In the genomic region with DNA sequence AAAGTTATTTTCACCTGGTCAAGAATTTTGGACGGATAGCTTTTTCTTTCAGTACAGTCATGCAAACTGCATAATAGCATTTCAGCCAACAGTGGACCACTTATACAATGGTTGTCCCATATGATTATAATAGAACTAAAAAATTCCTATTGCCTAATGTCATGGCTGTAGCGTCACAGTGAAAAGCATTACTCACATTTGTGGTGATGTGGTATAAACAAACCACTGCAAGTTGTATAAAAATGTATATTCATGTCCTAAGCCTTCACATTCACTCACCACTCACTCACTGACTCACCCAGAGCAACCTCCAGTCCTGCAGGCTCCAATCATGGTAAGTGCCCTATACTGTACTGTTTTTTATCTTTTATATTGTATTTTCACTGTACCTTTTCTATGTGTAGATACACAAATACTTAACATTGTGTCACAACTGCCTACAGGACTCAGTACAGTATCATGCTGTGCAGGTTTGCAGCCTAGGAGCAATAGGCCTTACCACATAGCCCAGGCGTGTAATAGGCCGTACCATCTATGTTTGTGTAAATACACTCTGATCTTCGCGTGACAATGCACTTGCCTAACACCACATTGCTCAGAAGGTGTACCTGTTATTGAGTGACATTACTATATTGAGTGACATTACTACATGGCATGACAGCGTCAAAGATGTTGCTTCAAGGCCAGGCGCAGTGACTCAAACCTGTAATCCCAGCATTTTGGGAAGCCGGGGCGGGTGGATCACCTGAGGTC, we compare ENCODE assay signal across 12 cellular contexts. TPM values are rescaled to one million over a fixed set of nuclear protein-coding genes. Genes with fewer than 3 reads are reported as not detected.
DNase-seq lines count a peak whose midpoint lies in the region; ATAC-seq and TF ChIP-seq lines count a peak whose summit lies in the region.
"Had no signal": no experiment of that assay in that cellular context is flagged by ENCODE, and none has a peak within 500 bp of the region (broad histone marks: within the 10 kb centered on the region; RNA-seq: fewer than 3 reads in every experiment).

No MANE protein-coding gene starts in this region.

- in situ Hi-C loops in brain microvascular endothelial cell (cut with HindIII; ENCODE audit: low pct_ligation_motif_present, low sequenced_read_pairs) (no loop called here), gastrocnemius medialis (cut with MboI; ENCODE audit: low sequenced_read_pairs in 4 of 4) (loop anchor here in 2 of 4 donors (10.0 to 25.0 kb wide), 2 partner anchors 62 to 90 kb away; no protein-coding TSS in a partner anchor)

- H3K27ac ChIP-seq in brain microvascular endothelial cell: peak overlapping the region; percentile 62
- H3K27ac ChIP-seq in gastrocnemius medialis: no peak overlapping the region

- peaks cover 18 to 32% of the 10 kb centered on the region in 2 donors for H3K4me1 Mint-ChIP-seq in natural killer cell treated with Interleukin-12 subunit alpha and Interleukin-12 subunit beta and Interleukin-15 and Interleukin-18, amount 100 ng/mL, for 72 hours (ENCODE audit: low read depth in 2 of 2)

- no peaks in the 10 kb centered on the region for H3K36me3 Mint-ChIP-seq in natural killer cell treated with Interleukin-12 subunit alpha and Interleukin-12 subunit beta and Interleukin-15 and Interleukin-18, amount 100 ng/mL, for 72 hours

- H3K4me1 ChIP-seq in gastrocnemius medialis: no peaks in the 10 kb centered on the region

- H3K27me3 Mint-ChIP-seq in natural killer cell treated with Interleukin-12 subunit alpha and Interleukin-12 subunit beta and Interleukin-15 and Interleukin-18, amount 100 ng/mL, for 72 hours: no peaks in the 10 kb centered on the region
- H3K27me3 Mint-ChIP-seq: dendritic cell treated with granulocyte-macrophage colony-stimulating factor and Interleukin-4, amounts not matched to agents 40 ng/mL and 50 ng/mL, for 4 days had no signal

- no peak for TF ChIP-seq POLR2A in gastrocnemius medialis (IDR thresholded peaks at IDR 0.05)

- intact Hi-C loops in gastrocnemius medialis (cut with DNase I; ENCODE audit: low total_unique reads): no loop called here

- H3K27ac Mint-ChIP-seq in natural killer cell treated with Interleukin-12 subunit alpha and Interleukin-12 subunit beta and Interleukin-15 and Interleukin-18, amount 100 ng/mL, for 72 hours: peak overlapping the region in 1 of 2 donors; percentile 61

- H3K27me3 ChIP-seq in brain microvascular endothelial cell (replicated peaks): no peaks in the 10 kb centered on the region
- H3K27me3 ChIP-seq in gastrocnemius medialis: no peaks in the 10 kb centered on the region

- no peak for TF ChIP-seq CTCF in brain microvascular endothelial cell (IDR thresholded peaks at IDR 0.05; ENCODE audit: low read depth, low read length, missing control alignments)
- no peak for TF ChIP-seq CTCF in gastrocnemius medialis (IDR thresholded peaks at IDR 0.05 in 4 of 5, conservative IDR thresholded peaks at IDR 0.05 in 1 of 5)

- H3K9me3 Mint-ChIP-seq in natural killer cell treated with Interleukin-12 subunit alpha and Interleukin-12 subunit beta and Interleukin-15 and Interleukin-18, amount 100 ng/mL, for 72 hours: no peaks in the 10 kb centered on the region
- H3K9me3 Mint-ChIP-seq: dendritic cell treated with granulocyte-macrophage colony-stimulating factor and Interleukin-4, amounts not matched to agents 40 ng/mL and 50 ng/mL, for 4 days had no signal

- DNase-seq in activated CD4-positive, CD25-positive, alpha-beta regulatory T cell (lab: John Stamatoyannopoulos, UW): no peak
- DNase-seq in LHCN-M2 (ENCODE audit: low read depth): peak; percentile 93
- DNase-seq in brain microvascular endothelial cell: peak; percentile 95
- no peak for DNase-seq in natural killer cell treated with Interleukin-12 subunit alpha and Interleukin-12 subunit beta and Interleukin-15 and Interleukin-18, amount 100 ng/mL, for 72 hours (ENCODE audit: low spot score)
- DNase-seq in amygdala (lab: John Stamatoyannopoulos, UW): no peak
- DNase-seq in gastrocnemius medialis: no peak
- DNase-seq: 8988T, GF-D8, NCI-H524 had no signal

- no peaks in the 10 kb centered on the region for H3K9me3 ChIP-seq in gastrocnemius medialis

- H3K4me3 ChIP-seq in brain microvascular endothelial cell (ENCODE audit: low read depth, low read length) (no peak overlapping the region), gastrocnemius medialis (no peak overlapping the region)

- no peaks in the 10 kb centered on the region for H3K36me3 ChIP-seq in brain microvascular endothelial cell (replicated peaks)
- H3K36me3 ChIP-seq in gastrocnemius medialis: no peaks in the 10 kb centered on the region

- H3K4me3 Mint-ChIP-seq in natural killer cell treated with Interleukin-12 subunit alpha and Interleukin-12 subunit beta and Interleukin-15 and Interleukin-18, amount 100 ng/mL, for 72 hours: no peak overlapping the region
- H3K4me3 Mint-ChIP-seq: dendritic cell treated with granulocyte-macrophage colony-stimulating factor and Interleukin-4, amounts not matched to agents 40 ng/mL and 50 ng/mL, for 4 days had no signal

- ATAC-seq in activated CD4-positive, CD25-positive, alpha-beta regulatory T cell treated with anti-CD3 and anti-CD28 coated beads, Interleukin-2, amount 50 U/mL, for 24 hours: peak; percentile 70 to 88
- peak; percentile 78 to 80 for ATAC-seq in natural killer cell treated with Interleukin-12 subunit alpha and Interleukin-12 subunit beta and Interleukin-15 and Interleukin-18, amount 100 ng/mL, for 72 hours
- ATAC-seq in GM21381 (IDR thresholded peaks at IDR 0.05; ENCODE audit: unreplicated experiment): no peak
- no peak for ATAC-seq in gastrocnemius medialis

RNA-seq across cellular contexts. Expression of gene ABHD12, which starts 17.9 kb away (rescaled TPM):
- total RNA-seq in LHCN-M2 (2014; rRNA removed) (47.8 and 48.8 TPM in 2 replicates), gastrocnemius medialis (10 to 100 TPM; 11.9 to 18.4 (median 13.8) TPM)
- polyA plus RNA-seq in LHCN-M2 (2012): 70.1 TPM
- total RNA-seq in natural killer cell treated with Interleukin-12 subunit alpha and Interleukin-12 subunit beta and Interleukin-15 and Interleukin-18, amount 100 ng/mL, for 72 hours: 10 to 100 TPM; 33.1 to 47.3 TPM

RNA-seq across cellular contexts. Expression of gene GINS1, which starts 34.7 kb away (rescaled TPM):
- 24.4 and 31.1 TPM in 2 replicates for total RNA-seq in LHCN-M2 (2014; rRNA removed)
- polyA plus RNA-seq in LHCN-M2 (2012): 7.9 TPM
- total RNA-seq in natural killer cell treated with Interleukin-12 subunit alpha and Interleukin-12 subunit beta and Interleukin-15 and Interleukin-18, amount 100 ng/mL, for 72 hours: 10 to 100 TPM; 17.6 to 36.7 TPM
- total RNA-seq in gastrocnemius medialis: under 1 TPM in 2 of 4 donors, not detected in 2; 0.07 to 0.20 TPM

Comparison
In these comparisons a context has a peak if more than half of its experiments do, and no peak if none do; other contexts are left out.
1. ATAC-seq: peak in activated CD4-positive, CD25-positive, alpha-beta regulatory T cell treated with anti-CD3 and anti-CD28 coated beads, Interleukin-2, amount 50 U/mL, for 24 hours (2 of 2) and natural killer cell treated with Interleukin-12 subunit alpha and Interleukin-12 subunit beta and Interleukin-15 and Interleukin-18, amount 100 ng/mL, for 72 hours (2 of 2); none in GM21381 (single experiment) and gastrocnemius medialis (0 of 2).
2. DNase-seq: peak in LHCN-M2 (single experiment) and brain microvascular endothelial cell (single experiment); none in activated CD4-positive, CD25-positive, alpha-beta regulatory T cell (0 of 4), natural killer cell treated with Interleukin-12 subunit alpha and Interleukin-12 subunit beta and Interleukin-15 and Interleukin-18, amount 100 ng/mL, for 72 hours (single experiment), amygdala (0 of 56) and gastrocnemius medialis (0 of 2).
3. RNA of gene GINS1, which starts 34.7 kb away (total RNA-seq): 17.6 to 36.7 TPM in natural killer cell treated with Interleukin-12 subunit alpha and Interleukin-12 subunit beta and Interleukin-15 and Interleukin-18, amount 100 ng/mL, for 72 hours and 24.4 to 31.1 TPM in LHCN-M2; 0.07 to 0.20 TPM in gastrocnemius medialis; every median in the first group is over 10 times any median in the second.